25 cellular contexts compared by ENCODE assay signal in the genomic region with DNA sequence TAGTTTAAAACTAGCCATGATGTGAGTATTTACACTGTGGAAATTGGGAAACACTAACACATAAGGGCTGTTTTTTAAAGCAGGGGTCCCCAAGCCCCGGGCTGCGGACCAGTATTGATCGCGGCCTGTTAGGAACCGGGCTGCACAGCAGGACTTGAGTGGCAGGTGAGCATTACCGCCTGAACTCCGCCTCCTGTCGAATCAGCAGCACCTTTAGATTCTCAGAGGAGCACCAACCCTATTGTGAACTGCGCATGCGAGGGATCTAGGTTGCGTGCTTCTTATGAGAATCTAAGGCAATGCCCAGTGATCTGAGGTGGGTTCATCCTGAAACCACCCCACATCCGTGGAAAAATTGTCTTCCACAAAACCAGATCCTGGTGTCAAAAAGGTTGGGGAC.
DNase-seq lines count a peak whose midpoint lies in the region; ATAC-seq, FAIRE-seq and TF ChIP-seq lines count a peak whose summit lies in the region.
"Had no signal": no experiment of that assay in that cellular context is flagged by ENCODE, and none has a peak within 500 bp of the region (broad histone marks: within the 10 kb centered on the region; RNA-seq: fewer than 3 reads in every experiment).

No MANE protein-coding gene starts in this region.

- H3K9ac ChIP-seq in HepG2 (ENCODE audit: insufficient read depth, low read depth, low read length): no peak overlapping the region

- peak in 1 of 3 donors; percentile 48 for DNase-seq in right lobe of liver
- DNase-seq in HepG2 (ENCODE audit: low spot score): no peak
- no peak for DNase-seq in activated naive CD4-positive, alpha-beta T cell treated with anti-CD3 and anti-CD28 coated beads, Interleukin-2, amount 50 U/mL, for 72 hours (ENCODE audit: low spot score in 2 of 2)
- DNase-seq in mucosa of gallbladder (ENCODE audit: low spot score): peak; percentile 31
- DNase-seq in right atrium auricular region (ENCODE audit: low spot score): no peak
- DNase-seq in NCI-H2171 treated with DMSO at 0.1 percent for 48 hours (lab: John Stamatoyannopoulos, UW): no peak
- DNase-seq: activated CD8-positive, alpha-beta memory T cell treated with anti-CD3 and anti-CD28 coated beads for 24 hours; activated naive CD8-positive, alpha-beta T cell treated with anti-CD3 and anti-CD28 coated beads, Interleukin-2, amount 10 ng/mL, durations not matched to agents 7 days and 5 days; activated T-cell treated with anti-CD3 and anti-CD28 coated beads, Interleukin-2, amount 50 U/mL, for 4 hours; glutamatergic neuron; HCEC 1CT; kidney glomerular epithelial cell; NCI-H187; NCI-H345; NCI-H774; occipital lobe; RPMI8226; stimulated activated CD4-positive, alpha-beta T cell treated with anti-CD3 and anti-CD28 coated beads, Interleukin-2, amount 100 ng/mL, for 24 hours; T-helper 9 cell; uterus; WERI-Rb-1 had no signal

- intact Hi-C loops in right lobe of liver (cut with DNase I): no loop called here
- intact Hi-C loops in HepG2 (cut with micrococcal nuclease; ENCODE audit: unreplicated experiment): loop anchor here (10.0 kb wide), 1 partner anchor 63 kb away; no protein-coding TSS in a partner anchor

- H3K36me3 Mint-ChIP-seq in activated naive CD4-positive, alpha-beta T cell treated with anti-CD3 and anti-CD28 coated beads, Interleukin-2, amount 50 U/mL, for 72 hours: peaks cover 5 to 9% of the 10 kb centered on the region in 2 donors
- H3K36me3 Mint-ChIP-seq: memory B cell had no signal

- H3K27ac ChIP-seq in right lobe of liver (no peak overlapping the region), HepG2 (ENCODE audit: extremely low read length, insufficient read depth, low read length) (no peak overlapping the region), right atrium auricular region (no peak overlapping the region)
- H3K27ac ChIP-seq: C4-2B, uterus, WERI-Rb-1 had no signal

- peak; percentile 30 to 69 (median 59) for ATAC-seq in right lobe of liver
- ATAC-seq in HepG2: no peak
- ATAC-seq in activated naive CD4-positive, alpha-beta T cell treated with anti-CD3 and anti-CD28 coated beads, Interleukin-2, amount 50 U/mL, for 72 hours: peak; percentile 26 to 67
- ATAC-seq in GM21576 (IDR thresholded peaks at IDR 0.05; ENCODE audit: unreplicated experiment): no peak

- H3K36me3 ChIP-seq in right lobe of liver (no peaks in the 10 kb centered on the region), HepG2 (replicated peaks in 1 of 2; ENCODE audit: control insufficient read depth in 1 of 2, insufficient read depth in 2 of 2, low read length in 2 of 2) (no peaks in the 10 kb centered on the region), right atrium auricular region (no peaks in the 10 kb centered on the region)
- H3K36me3 ChIP-seq: uterus, WERI-Rb-1 had no signal

- no peak overlapping the region for H3K4me2 ChIP-seq in HepG2 (ENCODE audit: low read depth, low read length)
- H3K4me2 ChIP-seq: smooth muscle cell had no signal

- H2AFZ ChIP-seq in HepG2 (ENCODE audit: low read length): no peak overlapping the region

- peaks cover 0 to 13% of the 10 kb centered on the region in 2 donors for H3K9me3 Mint-ChIP-seq in activated naive CD4-positive, alpha-beta T cell treated with anti-CD3 and anti-CD28 coated beads, Interleukin-2, amount 50 U/mL, for 72 hours
- H3K9me3 Mint-ChIP-seq: activated naive CD8-positive, alpha-beta T cell treated with anti-CD3 and anti-CD28 coated beads, Interleukin-2, amount 10 ng/mL, durations not matched to agents 7 days and 5 days had no signal

- TF ChIP-seq CTCF in right lobe of liver (IDR thresholded peaks at IDR 0.05) (no peak), HepG2 (CRISPR knock-in tag; IDR thresholded peaks at IDR 0.05) (no peak), right atrium auricular region (IDR thresholded peaks at IDR 0.05) (no peak)

- POLR2A ChIA-PET in HepG2 (lab: Yijun Ruan, JAX): no interaction called here

- no peaks in the 10 kb centered on the region for H4K20me1 ChIP-seq in HepG2 (ENCODE audit: insufficient read depth, low read length)

- H3K27ac Mint-ChIP-seq in activated naive CD4-positive, alpha-beta T cell treated with anti-CD3 and anti-CD28 coated beads, Interleukin-2, amount 50 U/mL, for 72 hours: peak overlapping the region in 1 of 2 donors; percentile 76
- H3K27ac Mint-ChIP-seq: memory B cell had no signal

- H3K4me1 ChIP-seq in right lobe of liver: peaks cover 0 to 4% (median 0%) of the 10 kb centered on the region in 4 donors
- peaks cover 3% of the 10 kb centered on the region for H3K4me1 ChIP-seq in HepG2 (ENCODE audit: insufficient read depth, low read length)
- H3K4me1 ChIP-seq in right atrium auricular region: no peaks in the 10 kb centered on the region
- H3K4me1 ChIP-seq: uterus had no signal

- no peak for FAIRE-seq in HepG2 (lab: Jason Lieb, UNC)

- TF ChIP-seq POLR2A in right lobe of liver (IDR thresholded peaks at IDR 0.05) (no peak), HepG2 (IDR thresholded peaks at IDR 0.05; ENCODE audit: insufficient read depth in 1 of 2, low read depth in 2 of 2, low read length in 2 of 2) (no peak)

- TF ChIP-seq RAD21 in HepG2 (CRISPR knock-in tag; IDR thresholded peaks at IDR 0.05): no peak

- CTCF ChIA-PET in HepG2 (lab: Yijun Ruan, JAX; ENCODE audit: low intra/inter-chr PET ratio, low total read pairs): no interaction called here

- no peaks in the 10 kb centered on the region for H3K9me3 ChIP-seq in right lobe of liver
- no peaks in the 10 kb centered on the region for H3K9me3 ChIP-seq in HepG2 (ENCODE audit: low read length)
- H3K9me3 ChIP-seq in right atrium auricular region: no peaks in the 10 kb centered on the region
- H3K9me3 ChIP-seq: uterus had no signal

- in situ Hi-C loops in HepG2 (cut with HindIII; ENCODE audit: extremely low pct_ligation_motif_present, low pct_unique_long_range_greater_than_20kb): no loop called here

- TF ChIP-seq EP300 in HepG2 (IDR thresholded peaks at IDR 0.05; ENCODE audit: low read depth in 2 of 2, low read length in 2 of 2): no peak
- TF ChIP-seq EP300 in HepG2 (CRISPR knock-in tag; IDR thresholded peaks at IDR 0.05; ENCODE audit: borderline replicate concordance): no peak

- H3K79me2 ChIP-seq in HepG2 (ENCODE audit: insufficient read depth, low read length): no peaks in the 10 kb centered on the region

- H3K4me3 ChIP-seq in right lobe of liver: no peak overlapping the region
- H3K4me3 ChIP-seq in HepG2 (replicated peaks in 1 of 3; ENCODE audit: insufficient read depth in 1 of 3, low read depth in 2 of 3, low read length in 3 of 3): no peak overlapping the region
- H3K4me3 ChIP-seq in right atrium auricular region: no peak overlapping the region
- H3K4me3 ChIP-seq: smooth muscle cell, uterus had no signal

- BruUV-seq in HepG2 (replicated peaks; lab: Mats Ljungman, UMichigan): no TSS peak

- 50% methylated on average over 3 of the region's 12 CpGs for WGBS in right lobe of liver (ENCODE audit: insufficient coverage, low coverage, low lambda C conversion rate, missing lambda C conversion rate)
- WGBS in HepG2 (ENCODE audit: low lambda C conversion rate): 74% methylated on average over 12 of the region's 12 CpGs

- H3K27me3 ChIP-seq in right lobe of liver (no peaks in the 10 kb centered on the region), HepG2 (ENCODE audit: control insufficient read depth in 1 of 2, insufficient read depth in 2 of 2, low read length in 2 of 2) (no peaks in the 10 kb centered on the region), right atrium auricular region (no peaks in the 10 kb centered on the region)
- H3K27me3 ChIP-seq: uterus had no signal

TF ChIP-seq in HepG2, 621 proteins besides CTCF, POLR2A, EP300 and RAD21:
- TF ChIP-seq TBL1XR1 (IDR thresholded peaks at IDR 0.05; ENCODE audit: borderline replicate concordance, low read length, partially characterized antibody) (no peak), CREB1 (IDR thresholded peaks at IDR 0.05) (no peak), CREB1 (CRISPR knock-in tag; IDR thresholded peaks at IDR 0.05) (no peak)

Comparison
In these comparisons a context has a peak if more than half of its experiments do, and no peak if none do; other contexts are left out.
1. ATAC-seq: peak in right lobe of liver (4 of 4) and activated naive CD4-positive, alpha-beta T cell treated with anti-CD3 and anti-CD28 coated beads, Interleukin-2, amount 50 U/mL, for 72 hours (2 of 2); none in HepG2 (single experiment) and GM21576 (single experiment).